In genomic region chr5:7851617-7852289, GRCh38 we compare ENCODE assay signal across 11 cellular contexts. TPM values are rescaled to one million over a fixed set of nuclear protein-coding genes. Genes with fewer than 3 reads are reported as not detected.
DNase-seq lines count a peak whose midpoint lies in the region; ATAC-seq, FAIRE-seq and TF ChIP-seq lines count a peak whose summit lies in the region.
"Had no signal": no experiment of that assay in that cellular context is flagged by ENCODE, and none has a peak within 500 bp of the region (broad histone marks: within the 10 kb centered on the region; RNA-seq: fewer than 3 reads in every experiment).

No MANE protein-coding gene starts in this region.

- in situ Hi-C loops in mammary epithelial cell (cut with MboI; ENCODE audit: low sequenced_read_pairs in 2 of 2): loop anchor here in 1 of 2 donors (25.0 kb wide), 1 partner anchor 1089 kb away; no protein-coding TSS in a partner anchor

- POLR2A ChIA-PET in naive thymus-derived CD4-positive, alpha-beta T cell (lab: Charles Lee): interaction anchor here (1.0 kb wide), 1 partner anchor 18 kb away, joined by 3 read pairs; no protein-coding TSS in a partner anchor

- TF ChIP-seq POLR2A in breast epithelium (IDR thresholded peaks at IDR 0.05): no peak

- dilution Hi-C loops in mammary epithelial cell (cut with HindIII; ENCODE audit: low sequenced_read_pairs): no loop called here

- BruUV-seq in mammary epithelial cell (replicated peaks; lab: Mats Ljungman, UMichigan): no TSS peak

- H3K4me1 Mint-ChIP-seq in astrocyte (ENCODE audit: low read depth, unreplicated experiment): peaks cover 3% of the 10 kb centered on the region
- peaks cover 19 to 29% (median 22%) of the 10 kb centered on the region in 7 donors for H3K4me1 Mint-ChIP-seq in naive thymus-derived CD4-positive, alpha-beta T cell

- DNase-seq in breast epithelium (ENCODE audit: low spot score in 2 of 2): no peak
- no peak for DNase-seq in mammary epithelial cell
- DNase-seq in astrocyte (ENCODE audit: low read depth): no peak
- DNase-seq in naive thymus-derived CD4-positive, alpha-beta T cell: peak in 3 of 9 donors; percentile 7 to 19 (median 17)
- DNase-seq in stimulated activated CD4-positive, alpha-beta T cell treated with anti-CD3 and anti-CD28 coated beads, Interleukin-4, amount 100 ng/mL, for 4 hours: no peak
- DNase-seq in omental fat pad (ENCODE audit: low spot score): no peak
- DNase-seq in stimulated activated CD4-positive, alpha-beta T cell treated with anti-CD3 and anti-CD28 coated beads, Interleukin-12 subunit alpha, Interleukin-12 subunit beta, amount 100 ng/mL, for 4 hours: no peak
- DNase-seq in foreskin melanocyte: no peak
- DNase-seq: stimulated activated naive B cell treated with anti-CD40 and anti-IgM and Interleukin-4, amounts not matched to agents 10 μg/mL and 1 μg/mL and 100 μg/mL, for 72 hours had no signal

- H3K4me1 ChIP-seq in breast epithelium: peaks cover 0 to 3% of the 10 kb centered on the region in 2 donors
- H3K4me1 ChIP-seq in mammary epithelial cell (ENCODE audit: insufficient read depth, low read length): peaks cover 6% of the 10 kb centered on the region
- no peaks in the 10 kb centered on the region for H3K4me1 ChIP-seq in astrocyte (ENCODE audit: insufficient read depth, low read length)
- H3K4me1 ChIP-seq in naive thymus-derived CD4-positive, alpha-beta T cell (ENCODE audit: control insufficient read depth in 2 of 2, insufficient read depth in 2 of 2, low read length in 2 of 2): peaks cover 0 to 6% of the 10 kb centered on the region in 2 donors
- H3K4me1 ChIP-seq: BLaER1 had no signal

- H3K9ac ChIP-seq in mammary epithelial cell (ENCODE audit: insufficient read depth, low read length) (no peak overlapping the region), astrocyte (ENCODE audit: low read length) (no peak overlapping the region)
- H3K9ac ChIP-seq: BLaER1 had no signal

- H3K4me2 ChIP-seq in mammary epithelial cell (ENCODE audit: insufficient read depth, low read depth, low read length): no peak overlapping the region
- H3K4me2 ChIP-seq in astrocyte (ENCODE audit: low read length): no peak overlapping the region
- H3K4me2 ChIP-seq: BLaER1 had no signal

- H3K4me3 ChIP-seq in breast epithelium (peak overlapping the region in 1 of 3 donors; percentile 87), mammary epithelial cell (replicated peaks in 1 of 3; ENCODE audit: insufficient read depth in 1 of 3, low read depth in 2 of 3, low read length in 3 of 3) (no peak overlapping the region), astrocyte (ENCODE audit: insufficient read depth, low read depth, low read length) (no peak overlapping the region)
- H3K4me3 ChIP-seq in naive thymus-derived CD4-positive, alpha-beta T cell (ENCODE audit: low read length): no peak overlapping the region
- H3K4me3 ChIP-seq: BLaER1 had no signal

- CTCF ChIA-PET in mammary epithelial cell (lab: Charles Lee; ENCODE audit: low non-redundant PET): no interaction called here
- CTCF ChIA-PET in naive thymus-derived CD4-positive, alpha-beta T cell (lab: Charles Lee): no interaction called here

- H3K36me3 ChIP-seq in breast epithelium: no peaks in the 10 kb centered on the region
- no peaks in the 10 kb centered on the region for H3K36me3 ChIP-seq in mammary epithelial cell (ENCODE audit: insufficient read depth, low read length)
- H3K36me3 ChIP-seq in astrocyte (ENCODE audit: insufficient read depth, low read length): no peaks in the 10 kb centered on the region
- no peaks in the 10 kb centered on the region for H3K36me3 ChIP-seq in naive thymus-derived CD4-positive, alpha-beta T cell (ENCODE audit: control insufficient read depth in 2 of 3, insufficient read depth in 3 of 3, low read length in 3 of 3)
- H3K36me3 ChIP-seq: BLaER1 had no signal

- 94% methylated on average over 7 of the region's 8 CpGs for WGBS in mammary epithelial cell (ENCODE audit: low coverage, missing lambda C conversion rate)

- no peaks in the 10 kb centered on the region for H3K79me2 ChIP-seq in mammary epithelial cell (ENCODE audit: insufficient read depth, low read length)
- H3K79me2 ChIP-seq in astrocyte (ENCODE audit: insufficient read depth, low read length): no peaks in the 10 kb centered on the region

- H4K20me1 ChIP-seq in mammary epithelial cell (ENCODE audit: insufficient read depth, low read length) (no peaks in the 10 kb centered on the region), astrocyte (ENCODE audit: insufficient read depth, low read length) (no peaks in the 10 kb centered on the region)
- H4K20me1 ChIP-seq: BLaER1 had no signal

- H3K27me3 Mint-ChIP-seq in astrocyte (ENCODE audit: low read depth, unreplicated experiment): peaks cover 18% of the 10 kb centered on the region
- peaks cover 15 to 47% (median 20%) of the 10 kb centered on the region in 5 donors for H3K27me3 Mint-ChIP-seq in naive thymus-derived CD4-positive, alpha-beta T cell

- no peaks in the 10 kb centered on the region for H3K36me3 Mint-ChIP-seq in astrocyte (ENCODE audit: low read depth, unreplicated experiment)
- peaks cover 0 to 7% (median 0%) of the 10 kb centered on the region in 5 donors for H3K36me3 Mint-ChIP-seq in naive thymus-derived CD4-positive, alpha-beta T cell

- no peak for TF ChIP-seq CTCF in breast epithelium (IDR thresholded peaks at IDR 0.05)
- TF ChIP-seq CTCF in mammary epithelial cell (conservative IDR thresholded peaks at IDR 0.05 in 1 of 2, IDR thresholded peaks at IDR 0.05 in 1 of 2; ENCODE audit: extremely low read depth in 1 of 2, insufficient read depth in 1 of 2, low read depth in 1 of 2, low read length in 2 of 2): no peak
- TF ChIP-seq CTCF in astrocyte (IDR thresholded peaks at IDR 0.05; ENCODE audit: insufficient read depth, low read depth, low read length): no peak
- TF ChIP-seq CTCF in omental fat pad (IDR thresholded peaks at IDR 0.05): no peak

- H3K9me3 Mint-ChIP-seq in astrocyte (ENCODE audit: unreplicated experiment): peaks cover 2% of the 10 kb centered on the region
- H3K9me3 Mint-ChIP-seq in naive thymus-derived CD4-positive, alpha-beta T cell: peaks cover 0 to 4% (median 0%) of the 10 kb centered on the region in 11 donors

- no peaks in the 10 kb centered on the region for H3K9me3 ChIP-seq in breast epithelium
- H3K9me3 ChIP-seq in mammary epithelial cell (replicated peaks; ENCODE audit: insufficient read depth, low read length): no peaks in the 10 kb centered on the region
- no peaks in the 10 kb centered on the region for H3K9me3 ChIP-seq in astrocyte (ENCODE audit: insufficient read depth, low read depth, low read length)
- H3K9me3 ChIP-seq in naive thymus-derived CD4-positive, alpha-beta T cell (ENCODE audit: control insufficient read depth in 2 of 3, low read length in 3 of 3): no peaks in the 10 kb centered on the region

- H3K4me3 Mint-ChIP-seq in astrocyte (ENCODE audit: unreplicated experiment): no peak overlapping the region
- H3K4me3 Mint-ChIP-seq in naive thymus-derived CD4-positive, alpha-beta T cell: peak overlapping the region; percentile 21 to 90 (median 83)

- no peak for ATAC-seq in naive thymus-derived CD4-positive, alpha-beta T cell
- ATAC-seq in omental fat pad (ENCODE audit: low FRiP score): no peak

- H3K27ac ChIP-seq in breast epithelium: peak overlapping the region; percentile 64 to 82
- H3K27ac ChIP-seq in mammary epithelial cell (ENCODE audit: insufficient read depth, low read depth, low read length): no peak overlapping the region
- no peak overlapping the region for H3K27ac ChIP-seq in astrocyte (ENCODE audit: low read depth, low read length)
- no peak overlapping the region for H3K27ac ChIP-seq in naive thymus-derived CD4-positive, alpha-beta T cell (ENCODE audit: low read depth, low read length)
- H3K27ac ChIP-seq: BLaER1 had no signal

- no peaks in the 10 kb centered on the region for H3K27me3 ChIP-seq in breast epithelium
- H3K27me3 ChIP-seq in mammary epithelial cell (ENCODE audit: insufficient read depth, low read length): peaks cover 7% of the 10 kb centered on the region
- H3K27me3 ChIP-seq in astrocyte (ENCODE audit: insufficient read depth, low read length): peaks cover 3% of the 10 kb centered on the region
- H3K27me3 ChIP-seq in naive thymus-derived CD4-positive, alpha-beta T cell (ENCODE audit: control insufficient read depth in 2 of 2, insufficient read depth in 2 of 2, low read length in 2 of 2): peaks cover 0 to 14% of the 10 kb centered on the region in 2 donors

- H3K27ac Mint-ChIP-seq in astrocyte (ENCODE audit: unreplicated experiment): peak overlapping the region; percentile 23
- peak overlapping the region in 4 of 9 donors; percentile 22 to 54 (median 27) for H3K27ac Mint-ChIP-seq in naive thymus-derived CD4-positive, alpha-beta T cell

- intact Hi-C loops in breast epithelium (cut with DNase I; ENCODE audit: low total_unique reads) (no loop called here), mammary epithelial cell (cut with micrococcal nuclease) (no loop called here)
- intact Hi-C loops in naive thymus-derived CD4-positive, alpha-beta T cell (cut with micrococcal nuclease): loop anchor here in 1 of 2 donors (1.0 kb wide), 1 partner anchor 18 kb away; the partner anchor contains the start of genes FASTKD3 and MTRR

- H2AFZ ChIP-seq in mammary epithelial cell (ENCODE audit: low read depth, low read length): no peak overlapping the region
- peak overlapping the region; percentile 94 for H2AFZ ChIP-seq in astrocyte (ENCODE audit: low read depth, low read length)

- no peak for FAIRE-seq in astrocyte (lab: Jason Lieb, UNC)

RNA-seq across cellular contexts. Expression of gene CFAP90, which starts 0.8 kb away (rescaled TPM):
- total RNA-seq in breast epithelium (under 1 TPM; 0.48 to 0.98 (median 0.59) TPM), mammary epithelial cell (not detected), astrocyte (0.64 and 0.84 TPM in 2 replicates), omental fat pad (under 1 TPM in 1 of 4 donors, not detected in 3; 0.88 TPM)
- polyA plus RNA-seq in mammary epithelial cell: 0.03 TPM
- not detected for polyA minus RNA-seq in mammary epithelial cell
- not detected for total RNA-seq in naive thymus-derived CD4-positive, alpha-beta T cell
- polyA plus RNA-seq in naive thymus-derived CD4-positive, alpha-beta T cell: under 1 TPM in 1 of 2 donors, not detected in 1; 0.07 TPM
- total RNA-seq: NCI-H460 had no signal

RNA-seq across cellular contexts. Expression of gene FASTKD3, which starts 17.1 kb away (rescaled TPM):
- 10 to 100 TPM in 2 of 3 donors, 1 to 10 TPM in 1; 5.1 to 13.4 (median 13.3) TPM for total RNA-seq in breast epithelium
- total RNA-seq in mammary epithelial cell: 10 to 100 TPM in 1 of 2 donors, 1 to 10 TPM in 1; 7.5 to 18.0 TPM
- 8.4 TPM for polyA plus RNA-seq in mammary epithelial cell
- 15.0 TPM for polyA minus RNA-seq in mammary epithelial cell
- total RNA-seq in astrocyte: 8.1 and 10.7 TPM in 2 replicates
- 10 to 100 TPM in 2 of 5 experiments, 1 to 10 TPM in 3; 4.2 to 15.3 (median 10.0) TPM for total RNA-seq in naive thymus-derived CD4-positive, alpha-beta T cell
- 10 to 100 TPM; 10.0 to 11.3 TPM for polyA plus RNA-seq in naive thymus-derived CD4-positive, alpha-beta T cell
- 10 to 100 TPM in 2 of 4 donors, 1 to 10 TPM in 2; 4.5 to 17.8 (median 10.3) TPM for total RNA-seq in omental fat pad

RNA-seq across cellular contexts. Expression of gene MTRR, which starts 17.2 kb away (rescaled TPM):
- 10 to 100 TPM; 45.8 to 69.5 (median 57.7) TPM for total RNA-seq in breast epithelium
- 10 to 100 TPM; 36.3 to 52.9 TPM for total RNA-seq in mammary epithelial cell
- polyA plus RNA-seq in mammary epithelial cell: 39.0 TPM
- polyA minus RNA-seq in mammary epithelial cell: 121 TPM
- total RNA-seq in astrocyte: 32.2 and 38.5 TPM in 2 replicates
- 10 to 100 TPM; 65.7 to 83.2 (median 70.2) TPM for total RNA-seq in naive thymus-derived CD4-positive, alpha-beta T cell
- 10 to 100 TPM; 35.5 to 36.0 TPM for polyA plus RNA-seq in naive thymus-derived CD4-positive, alpha-beta T cell
- 10 to 100 TPM; 35.6 to 83.3 (median 43.0) TPM for total RNA-seq in omental fat pad

Comparison
In these comparisons a context has a peak if more than half of its experiments do, and no peak if none do; other contexts are left out.
1. H3K27ac ChIP-seq: peak in breast epithelium (2 of 2); none in mammary epithelial cell (single experiment), astrocyte (single experiment) and naive thymus-derived CD4-positive, alpha-beta T cell (single experiment).